In genomic region chrX:117839544-117839943, GRCh38 we compare ENCODE assay signal across 16 cellular contexts.
A peak's percentile ranks its signal among the peaks of the same experiment; 100 is the strongest.
DNase-seq lines count a peak whose midpoint lies in the region; ATAC-seq and TF ChIP-seq lines count a peak whose summit lies in the region.
"Had no signal": no experiment of that assay in that cellular context is flagged by ENCODE, and none has a peak within 500 bp of the region (broad histone marks: within the 10 kb centered on the region; RNA-seq: fewer than 3 reads in every experiment).

No MANE protein-coding gene starts in this region.

- H3K36me3 ChIP-seq in PC-9 (ENCODE audit: low read depth), result no peaks in the 10 kb centered on the region

- H4K20me1 ChIP-seq in PC-9 (ENCODE audit: insufficient read depth), result no peaks in the 10 kb centered on the region

- intact Hi-C loops in PC-9 (cut with micrococcal nuclease; ENCODE audit: unreplicated experiment), result no loop called here

- H3K9me2 ChIP-seq in PC-9 (ENCODE audit: insufficient read depth), result no peaks in the 10 kb centered on the region

- CTCF ChIA-PET in HEK293T (lab: Yijun Ruan, JAX), result interaction anchor here (0.8 kb wide), 1 partner anchor 31 kb away, joined by 3 read pairs; no protein-coding TSS in a partner anchor
- CTCF ChIA-PET in PC-9 (lab: Charles Lee), result interaction anchor here (0.7 kb wide), 1 partner anchor 95 kb away, joined by 4 read pairs; no protein-coding TSS in a partner anchor

- TF ChIP-seq CTCF in PC-9 (conservative IDR thresholded peaks at IDR 0.05), result peak; percentile 28; the same call in 1 of the 2 replicates
- peak; percentile 28 for TF ChIP-seq CTCF in neural crest cell (conservative IDR thresholded peaks at IDR 0.05)

- H3K4me3 Mint-ChIP-seq in neural crest cell, result no peak overlapping the region
- H3K4me3 Mint-ChIP-seq: activated T-cell treated with anti-CD3 and anti-CD28 coated beads, Interleukin-2, amount 50 U/mL, for 24 hours; central memory CD8-positive, alpha-beta T cell; naive thymus-derived CD8-positive, alpha-beta T cell had no signal

- no peaks in the 10 kb centered on the region for H3F3A ChIP-seq in PC-9 (ENCODE audit: insufficient read depth, low read depth)

- H3K27ac Mint-ChIP-seq in neural crest cell (ENCODE audit: unreplicated experiment), result no peak overlapping the region
- H3K27ac Mint-ChIP-seq: activated T-cell treated with anti-CD3 and anti-CD28 coated beads, Interleukin-2, amount 50 U/mL, for 24 hours; naive thymus-derived CD8-positive, alpha-beta T cell had no signal

- POLR2A ChIA-PET in HEK293T (lab: Yijun Ruan, JAX) (no interaction called here), PC-9 (lab: Charles Lee; ENCODE audit: unreplicated experiment) (no interaction called here)

- no peaks in the 10 kb centered on the region for H3K4me1 ChIP-seq in PC-9 (replicated peaks; ENCODE audit: insufficient read depth)
- H3K4me1 ChIP-seq: psoas muscle had no signal

- BruUV-seq in PC-9 (replicated peaks; lab: Mats Ljungman, UMichigan), result no TSS peak

- H3K9me3 Mint-ChIP-seq in neural crest cell, result peaks cover 17% of the 10 kb centered on the region

- H3K79me2 ChIP-seq in PC-9 (ENCODE audit: low read depth), result no peaks in the 10 kb centered on the region

- no peak for ATAC-seq in GM21576 (IDR thresholded peaks at IDR 0.05; ENCODE audit: unreplicated experiment)
- ATAC-seq: naive thymus-derived CD8-positive, alpha-beta T cell; psoas muscle had no signal

- no peak overlapping the region for H3K27ac ChIP-seq in PC-9
- H3K27ac ChIP-seq: psoas muscle had no signal

- no peaks in the 10 kb centered on the region for H3K27me3 ChIP-seq in PC-9 (ENCODE audit: insufficient read depth, low read depth)

- H3K27me3 Mint-ChIP-seq in neural crest cell (ENCODE audit: low read depth), result no peaks in the 10 kb centered on the region
- H3K27me3 Mint-ChIP-seq: central memory CD8-positive, alpha-beta T cell; naive thymus-derived CD8-positive, alpha-beta T cell had no signal

- no peak overlapping the region for H3K4me2 ChIP-seq in PC-9

- no peak overlapping the region for H3K4me3 ChIP-seq in PC-9
- H3K4me3 ChIP-seq: psoas muscle had no signal

- peaks cover 3% of the 10 kb centered on the region for H3K36me3 Mint-ChIP-seq in neural crest cell (ENCODE audit: low read depth)
- H3K36me3 Mint-ChIP-seq: naive thymus-derived CD8-positive, alpha-beta T cell had no signal

- peak; percentile 2 for DNase-seq in activated CD4-positive, alpha-beta T cell treated with anti-CD3 and anti-CD28 coated beads for 48 hours
- no peak for DNase-seq in activated CD4-positive, alpha-beta T cell treated with anti-CD3 and anti-CD28 coated beads, Interleukin-2, amount 50 U/mL, for 4 hours
- DNase-seq in HEK293T (ENCODE audit: extremely low spot score) (peak; percentile 31), PC-9 (no peak), neural crest cell (ENCODE audit: low read depth, low spot score) (no peak), NCI-H1436 (lab: John Stamatoyannopoulos, UW) (no peak)
- no peak for DNase-seq in stimulated activated naive CD4-positive, alpha-beta T cell (lab: John Stamatoyannopoulos, UW)
- DNase-seq: activated CD4-positive, alpha-beta T cell treated with anti-CD3 and anti-CD28 coated beads for 4 hours; activated T-cell treated with anti-CD3 and anti-CD28 coated beads, Interleukin-2, amount 50 U/mL, for 24 hours; Calu3; naive thymus-derived CD8-positive, alpha-beta T cell; NCI-H1694; NCI-H510A treated with DMSO at 0.1 percent for 48 hours; psoas muscle had no signal

- no peaks in the 10 kb centered on the region for H3K9me3 ChIP-seq in PC-9 (ENCODE audit: insufficient read depth, low read depth)
- H3K9me3 ChIP-seq: psoas muscle had no signal

- H3K4me1 Mint-ChIP-seq in neural crest cell, result no peaks in the 10 kb centered on the region
- H3K4me1 Mint-ChIP-seq: central memory CD8-positive, alpha-beta T cell; naive thymus-derived CD8-positive, alpha-beta T cell had no signal

- H2AFZ ChIP-seq in PC-9, result no peak overlapping the region

TF ChIP-seq in HEK293T, 16 proteins besides CTCF, POLR2A, EP300 and RAD21:
- TF ChIP-seq FOXM1 (IDR thresholded peaks at IDR 0.05; ENCODE audit: borderline replicate concordance) (no peak), SP1 (IDR thresholded peaks at IDR 0.05) (no peak), BHLHE40 (IDR thresholded peaks at IDR 0.05; ENCODE audit: borderline replicate concordance) (no peak)

Comparison
In these comparisons a context has a peak if more than half of its experiments do, and no peak if none do; other contexts are left out.
1. DNase-seq: peak in activated CD4-positive, alpha-beta T cell treated with anti-CD3 and anti-CD28 coated beads for 48 hours (single experiment) and HEK293T (single experiment); none in activated CD4-positive, alpha-beta T cell treated with anti-CD3 and anti-CD28 coated beads, Interleukin-2, amount 50 U/mL, for 4 hours (0 of 2), PC-9 (0 of 2), neural crest cell (single experiment), stimulated activated naive CD4-positive, alpha-beta T cell (0 of 6) and NCI-H1436 (single experiment).